Comparison of ENCODE assay signal across 15 cellular contexts in the genomic region with DNA sequence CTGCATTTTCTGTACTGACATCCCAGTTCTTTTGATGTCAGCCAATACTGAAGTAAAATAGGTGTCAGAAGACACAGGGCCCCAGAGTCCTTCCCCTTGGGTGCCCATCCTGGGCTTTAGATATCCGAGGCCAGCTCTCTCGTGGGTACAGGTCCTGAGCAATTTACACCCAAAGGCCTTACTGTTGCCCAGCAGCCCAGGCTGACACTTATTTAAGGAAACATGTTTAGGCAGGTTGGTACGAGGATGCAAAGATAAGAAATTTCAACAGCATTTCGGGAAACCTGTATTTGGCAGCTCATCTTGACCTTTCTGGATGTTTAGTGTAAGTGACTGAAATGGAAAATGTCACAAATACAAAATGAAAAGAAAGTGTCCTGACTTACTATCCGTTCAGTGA. TPM values are rescaled to one million over a fixed set of nuclear protein-coding genes. Genes with fewer than 3 reads are reported as not detected.
A peak's percentile ranks its signal among the peaks of the same experiment; 100 is the strongest.
DNase-seq lines count a peak whose midpoint lies in the region; ATAC-seq and TF ChIP-seq lines count a peak whose summit lies in the region.
"Had no signal": no experiment of that assay in that cellular context is flagged by ENCODE, and none has a peak within 500 bp of the region (broad histone marks: within the 10 kb centered on the region; RNA-seq: fewer than 3 reads in every experiment).

No MANE protein-coding gene starts in this region.

- TF ChIP-seq CTCF in RWPE2 (IDR thresholded peaks at IDR 0.05; ENCODE audit: poor library complexity, severe bottlenecking), result no peak
- no peak for TF ChIP-seq CTCF in left ventricle myocardium inferior (IDR thresholded peaks at IDR 0.05; ENCODE audit: borderline replicate concordance)
- TF ChIP-seq CTCF in sigmoid colon (IDR thresholded peaks at IDR 0.05), result no peak

- no peaks in the 10 kb centered on the region for H3K27me3 ChIP-seq in RWPE2 (ENCODE audit: insufficient read depth, poor library complexity, severe bottlenecking)
- H3K27me3 ChIP-seq in left ventricle myocardium inferior (ENCODE audit: low read depth), result no peaks in the 10 kb centered on the region
- no peaks in the 10 kb centered on the region for H3K27me3 ChIP-seq in sigmoid colon

- H3K36me3 ChIP-seq in RWPE2 (ENCODE audit: low read depth), result no peaks in the 10 kb centered on the region
- no peaks in the 10 kb centered on the region for H3K36me3 ChIP-seq in left ventricle myocardium inferior
- H3K36me3 ChIP-seq in sigmoid colon, result no peaks in the 10 kb centered on the region

- intact Hi-C loops in left ventricle myocardium inferior (cut with micrococcal nuclease) (no loop called here), sigmoid colon (cut with DNase I) (no loop called here)

- H3K4me3 ChIP-seq in RWPE2 (ENCODE audit: severe bottlenecking) (no peak overlapping the region), left ventricle myocardium inferior (peak overlapping the region; percentile 49), sigmoid colon (no peak overlapping the region)

- DNase-seq in RWPE2 (ENCODE audit: low spot score) (no peak), caudate nucleus (lab: John Stamatoyannopoulos, UW) (no peak), left ventricle myocardium inferior (no peak), sigmoid colon (no peak), NCI-H1930 (lab: John Stamatoyannopoulos, UW) (no peak), SIG-M5 (lab: John Stamatoyannopoulos, UW) (no peak)
- no peak for DNase-seq in activated effector memory CD4-positive, alpha-beta T cell treated with Interleukin-2 at 50 U/mL for 16 hours
- DNase-seq: DMS53, H7, Kasumi-1, NCI-H1694 treated with DMSO at 0.1 percent for 48 hours, NCI-H345, NCI-H526, SHP77 had no signal

- ATAC-seq in RWPE2 (ENCODE audit: low read depth), result no peak
- ATAC-seq: Panc1 had no signal

- H3K9me3 ChIP-seq in RWPE2 (ENCODE audit: severe bottlenecking), result no peaks in the 10 kb centered on the region
- H3K9me3 ChIP-seq in left ventricle myocardium inferior (replicated peaks), result no peaks in the 10 kb centered on the region
- H3K9me3 ChIP-seq in sigmoid colon, result no peaks in the 10 kb centered on the region

- H3K4me1 ChIP-seq in RWPE2 (ENCODE audit: insufficient read depth, poor library complexity, severe bottlenecking) (peaks cover 56% of the 10 kb centered on the region), left ventricle myocardium inferior (peaks cover 100% of the 10 kb centered on the region), sigmoid colon (peaks cover 0 to 97% (median 87%) of the 10 kb centered on the region in 4 donors)

- no peak for TF ChIP-seq EP300 in sigmoid colon (IDR thresholded peaks at IDR 0.05)

- 86 to 88% methylated on average over 5 of the region's 5 CpGs for WGBS in sigmoid colon, 2 donors

- TF ChIP-seq POLR2A in sigmoid colon (IDR thresholded peaks at IDR 0.05), result no peak

- H3K27ac ChIP-seq in RWPE2 (ENCODE audit: poor library complexity, severe bottlenecking) (peak overlapping the region; percentile 25), caudate nucleus (ENCODE audit: low read depth, low read length) (peak overlapping the region; percentile 85), left ventricle myocardium inferior (replicated peaks) (peak overlapping the region; percentile 93), sigmoid colon (peak overlapping the region; percentile 28 to 95 (median 88))

RNA-seq across cellular contexts. Expression of gene SCHIP1, which starts 19.0 kb away (rescaled TPM):
- 62.6 TPM for total RNA-seq in left ventricle myocardium inferior
- 10 to 100 TPM; 19.9 to 44.1 (median 31.3) TPM for total RNA-seq in sigmoid colon
- polyA plus RNA-seq in sigmoid colon, result 1 to 10 TPM in 2 of 3 donors, not detected in 1; 1.8 to 4.1 TPM

Comparison
In these comparisons a context has a peak if more than half of its experiments do, and no peak if none do; other contexts are left out.
1. H3K27ac ChIP-seq: peak in every context shown above with its lines; median percentile 93 in left ventricle myocardium inferior; 88 in sigmoid colon; 85 in caudate nucleus; 25 in RWPE2.